In the genomic region with DNA sequence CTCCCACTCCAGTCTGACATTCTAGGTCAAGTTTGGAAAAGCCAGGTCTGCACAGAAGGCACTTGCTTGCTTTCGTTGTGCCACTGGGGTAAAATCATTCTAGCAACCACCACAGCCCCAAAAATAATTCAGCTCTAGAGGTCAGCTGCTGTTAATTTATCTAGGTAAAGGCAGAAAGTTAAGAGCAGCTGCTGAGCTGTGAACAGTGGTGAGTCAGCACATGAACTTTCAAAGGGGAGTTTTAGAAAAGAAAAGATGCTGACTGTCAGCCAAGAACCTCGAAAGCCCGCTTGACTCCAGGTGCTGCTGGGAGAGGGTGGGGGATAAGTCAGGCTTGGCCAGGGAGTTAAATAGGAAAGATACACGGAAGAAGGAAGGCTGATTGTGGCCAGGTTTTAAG, we compare ENCODE assay signal across 10 cellular contexts. TPM values are rescaled to one million over a fixed set of nuclear protein-coding genes. Genes with fewer than 3 reads are reported as not detected.
DNase-seq lines count a peak whose midpoint lies in the region; ATAC-seq and TF ChIP-seq lines count a peak whose summit lies in the region.
"Had no signal": no experiment of that assay in that cellular context is flagged by ENCODE, and none has a peak within 500 bp of the region (broad histone marks: within the 10 kb centered on the region; RNA-seq: fewer than 3 reads in every experiment).

No MANE protein-coding gene starts in this region.

- 36 to 40% methylated on average over 4 of the region's 4 CpGs for WGBS in tibial nerve, 2 donors

- H3K27me3 ChIP-seq in SJCRH30 (no peaks in the 10 kb centered on the region), tibial nerve (no peaks in the 10 kb centered on the region)

- H3K27ac ChIP-seq in SJCRH30 (no peak overlapping the region), tibial nerve (no peak overlapping the region)
- H3K27ac ChIP-seq: skin epidermis had no signal

- TF ChIP-seq POLR2A in erythroblast (IDR thresholded peaks at IDR 0.05; ENCODE audit: low read length) (no peak), tibial nerve (IDR thresholded peaks at IDR 0.05) (no peak)

- TF ChIP-seq CTCF in mucosa of descending colon (IDR thresholded peaks at IDR 0.05) (no peak), tibial nerve (IDR thresholded peaks at IDR 0.05) (no peak)

- TF ChIP-seq EP300 in tibial nerve (IDR thresholded peaks at IDR 0.05), result no peak

- intact Hi-C loops in mucosa of descending colon (cut with DNase I, micrococcal nuclease), result no loop called here

- no peak overlapping the region for H3K4me3 ChIP-seq in SJCRH30
- no peak overlapping the region for H3K4me3 ChIP-seq in mucosa of descending colon
- H3K4me3 ChIP-seq in tibial nerve, result no peak overlapping the region
- H3K4me3 ChIP-seq: skin epidermis had no signal

- H3K9me3 ChIP-seq in SJCRH30 (replicated peaks), result no peaks in the 10 kb centered on the region
- no peaks in the 10 kb centered on the region for H3K9me3 ChIP-seq in mucosa of descending colon
- H3K9me3 ChIP-seq in tibial nerve, result no peaks in the 10 kb centered on the region

- peak; percentile 35 for DNase-seq in NK-92 treated with Interleukin-12 subunit alpha and Interleukin-12 subunit beta, amount 100 ng/mL, for 24 hours (lab: John Stamatoyannopoulos, UW)
- DNase-seq in NK-92 (lab: John Stamatoyannopoulos, UW; ENCODE audit: unreplicated experiment), result no peak
- DNase-seq in HCEC 1CT, result peak; percentile 53
- peak; percentile 39 to 72 for DNase-seq in SJCRH30
- no peak for DNase-seq in mucosa of descending colon
- no peak for DNase-seq in stimulated activated CD4-positive, alpha-beta T cell treated with anti-CD3 and anti-CD28 coated beads, Interleukin-4, amount 100 ng/mL, for 1 hour
- no peak for DNase-seq in erythroblast (lab: John Stamatoyannopoulos, UW)
- DNase-seq in tibial nerve (ENCODE audit: low spot score in 2 of 2), result no peak
- DNase-seq: NCI-H774 had no signal

- peak; percentile 14 for ATAC-seq in mucosa of descending colon

- peaks cover 11% of the 10 kb centered on the region for H3K4me1 ChIP-seq in SJCRH30
- H3K4me1 ChIP-seq in mucosa of descending colon (ENCODE audit: low read depth), result peaks cover 2% of the 10 kb centered on the region
- no peaks in the 10 kb centered on the region for H3K4me1 ChIP-seq in tibial nerve

- H3K36me3 ChIP-seq in SJCRH30, result no peaks in the 10 kb centered on the region
- no peaks in the 10 kb centered on the region for H3K36me3 ChIP-seq in mucosa of descending colon (ENCODE audit: low read depth)
- no peaks in the 10 kb centered on the region for H3K36me3 ChIP-seq in tibial nerve

RNA-seq across cellular contexts. Expression of a gene that starts 12.7 kb away (rescaled TPM):
- total RNA-seq in SJCRH30 (2014; rRNA removed; shearing (Covaris generic)), result not detected in 2 replicates
- total RNA-seq in mucosa of descending colon (not detected), tibial nerve (not detected)

RNA-seq across cellular contexts. Expression of a gene that starts 16.4 kb away (rescaled TPM):
- 0.51 and 0.55 TPM in 2 replicates for total RNA-seq in SJCRH30 (2014; rRNA removed; shearing (Covaris generic))
- total RNA-seq in mucosa of descending colon, result 1 to 10 TPM; 1.3 to 3.5 (median 1.4) TPM
- total RNA-seq in tibial nerve, result under 1 TPM in 3 of 4 donors, not detected in 1; 0.21 to 0.66 (median 0.60) TPM

RNA-seq across cellular contexts. Expression of a gene that starts 33.4 kb away (rescaled TPM):
- total RNA-seq in SJCRH30 (2014; rRNA removed; shearing (Covaris generic)), result 2.3 and 2.4 TPM in 2 replicates
- total RNA-seq in mucosa of descending colon (10 to 100 TPM in 1 of 3 donors, 1 to 10 TPM in 2; 5.2 to 89.1 (median 8.8) TPM), tibial nerve (1 to 10 TPM in 2 of 4 donors, under 1 TPM in 1, not detected in 1; 0.60 to 2.1 (median 1.8) TPM)

Comparison
In these comparisons a context has a peak if more than half of its experiments do, and no peak if none do; other contexts are left out.
1. DNase-seq: peak in NK-92 treated with Interleukin-12 subunit alpha and Interleukin-12 subunit beta, amount 100 ng/mL, for 24 hours (single experiment), HCEC 1CT (single experiment) and SJCRH30 (2 of 2); none in NK-92 (single experiment), mucosa of descending colon (0 of 3), stimulated activated CD4-positive, alpha-beta T cell treated with anti-CD3 and anti-CD28 coated beads, Interleukin-4, amount 100 ng/mL, for 1 hour (single experiment), erythroblast (0 of 2) and tibial nerve (0 of 2).